Comparison of ENCODE assay signal across 1 cellular context in the genomic region with DNA sequence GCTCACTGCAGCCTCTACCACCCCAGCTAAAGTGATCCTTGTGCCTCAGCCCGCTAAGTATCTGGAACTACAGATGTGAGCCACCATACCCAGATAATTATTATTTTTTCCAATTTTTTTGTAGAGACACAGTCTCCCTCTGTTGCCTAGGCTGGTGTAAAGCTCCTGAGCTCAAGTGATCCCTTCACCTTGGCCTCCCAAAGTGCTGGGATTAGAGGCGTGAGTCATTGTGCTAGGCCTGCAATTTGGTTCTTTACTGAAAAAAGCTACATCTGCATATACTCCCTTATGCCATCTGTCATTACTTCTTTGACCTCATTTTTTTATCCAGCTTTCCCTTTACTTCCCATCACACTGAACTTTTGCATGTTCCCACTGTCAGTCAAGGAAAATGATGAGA.
TF ChIP-seq lines count a peak whose summit lies in the region.

No MANE protein-coding gene starts in this region.

TF ChIP-seq in GM23338, 12 proteins besides CTCF, POLR2A, EP300 and RAD21 (continued from another document):
- TF ChIP-seq, protein P1, sequence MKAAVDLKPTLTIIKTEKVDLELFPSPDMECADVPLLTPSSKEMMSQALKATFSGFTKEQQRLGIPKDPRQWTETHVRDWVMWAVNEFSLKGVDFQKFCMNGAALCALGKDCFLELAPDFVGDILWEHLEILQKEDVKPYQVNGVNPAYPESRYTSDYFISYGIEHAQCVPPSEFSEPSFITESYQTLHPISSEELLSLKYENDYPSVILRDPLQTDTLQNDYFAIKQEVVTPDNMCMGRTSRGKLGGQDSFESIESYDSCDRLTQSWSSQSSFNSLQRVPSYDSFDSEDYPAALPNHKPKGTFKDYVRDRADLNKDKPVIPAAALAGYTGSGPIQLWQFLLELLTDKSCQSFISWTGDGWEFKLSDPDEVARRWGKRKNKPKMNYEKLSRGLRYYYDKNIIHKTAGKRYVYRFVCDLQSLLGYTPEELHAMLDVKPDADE (IDR thresholded peaks at IDR 0.05): no peak
- TF ChIP-seq, protein P2, sequence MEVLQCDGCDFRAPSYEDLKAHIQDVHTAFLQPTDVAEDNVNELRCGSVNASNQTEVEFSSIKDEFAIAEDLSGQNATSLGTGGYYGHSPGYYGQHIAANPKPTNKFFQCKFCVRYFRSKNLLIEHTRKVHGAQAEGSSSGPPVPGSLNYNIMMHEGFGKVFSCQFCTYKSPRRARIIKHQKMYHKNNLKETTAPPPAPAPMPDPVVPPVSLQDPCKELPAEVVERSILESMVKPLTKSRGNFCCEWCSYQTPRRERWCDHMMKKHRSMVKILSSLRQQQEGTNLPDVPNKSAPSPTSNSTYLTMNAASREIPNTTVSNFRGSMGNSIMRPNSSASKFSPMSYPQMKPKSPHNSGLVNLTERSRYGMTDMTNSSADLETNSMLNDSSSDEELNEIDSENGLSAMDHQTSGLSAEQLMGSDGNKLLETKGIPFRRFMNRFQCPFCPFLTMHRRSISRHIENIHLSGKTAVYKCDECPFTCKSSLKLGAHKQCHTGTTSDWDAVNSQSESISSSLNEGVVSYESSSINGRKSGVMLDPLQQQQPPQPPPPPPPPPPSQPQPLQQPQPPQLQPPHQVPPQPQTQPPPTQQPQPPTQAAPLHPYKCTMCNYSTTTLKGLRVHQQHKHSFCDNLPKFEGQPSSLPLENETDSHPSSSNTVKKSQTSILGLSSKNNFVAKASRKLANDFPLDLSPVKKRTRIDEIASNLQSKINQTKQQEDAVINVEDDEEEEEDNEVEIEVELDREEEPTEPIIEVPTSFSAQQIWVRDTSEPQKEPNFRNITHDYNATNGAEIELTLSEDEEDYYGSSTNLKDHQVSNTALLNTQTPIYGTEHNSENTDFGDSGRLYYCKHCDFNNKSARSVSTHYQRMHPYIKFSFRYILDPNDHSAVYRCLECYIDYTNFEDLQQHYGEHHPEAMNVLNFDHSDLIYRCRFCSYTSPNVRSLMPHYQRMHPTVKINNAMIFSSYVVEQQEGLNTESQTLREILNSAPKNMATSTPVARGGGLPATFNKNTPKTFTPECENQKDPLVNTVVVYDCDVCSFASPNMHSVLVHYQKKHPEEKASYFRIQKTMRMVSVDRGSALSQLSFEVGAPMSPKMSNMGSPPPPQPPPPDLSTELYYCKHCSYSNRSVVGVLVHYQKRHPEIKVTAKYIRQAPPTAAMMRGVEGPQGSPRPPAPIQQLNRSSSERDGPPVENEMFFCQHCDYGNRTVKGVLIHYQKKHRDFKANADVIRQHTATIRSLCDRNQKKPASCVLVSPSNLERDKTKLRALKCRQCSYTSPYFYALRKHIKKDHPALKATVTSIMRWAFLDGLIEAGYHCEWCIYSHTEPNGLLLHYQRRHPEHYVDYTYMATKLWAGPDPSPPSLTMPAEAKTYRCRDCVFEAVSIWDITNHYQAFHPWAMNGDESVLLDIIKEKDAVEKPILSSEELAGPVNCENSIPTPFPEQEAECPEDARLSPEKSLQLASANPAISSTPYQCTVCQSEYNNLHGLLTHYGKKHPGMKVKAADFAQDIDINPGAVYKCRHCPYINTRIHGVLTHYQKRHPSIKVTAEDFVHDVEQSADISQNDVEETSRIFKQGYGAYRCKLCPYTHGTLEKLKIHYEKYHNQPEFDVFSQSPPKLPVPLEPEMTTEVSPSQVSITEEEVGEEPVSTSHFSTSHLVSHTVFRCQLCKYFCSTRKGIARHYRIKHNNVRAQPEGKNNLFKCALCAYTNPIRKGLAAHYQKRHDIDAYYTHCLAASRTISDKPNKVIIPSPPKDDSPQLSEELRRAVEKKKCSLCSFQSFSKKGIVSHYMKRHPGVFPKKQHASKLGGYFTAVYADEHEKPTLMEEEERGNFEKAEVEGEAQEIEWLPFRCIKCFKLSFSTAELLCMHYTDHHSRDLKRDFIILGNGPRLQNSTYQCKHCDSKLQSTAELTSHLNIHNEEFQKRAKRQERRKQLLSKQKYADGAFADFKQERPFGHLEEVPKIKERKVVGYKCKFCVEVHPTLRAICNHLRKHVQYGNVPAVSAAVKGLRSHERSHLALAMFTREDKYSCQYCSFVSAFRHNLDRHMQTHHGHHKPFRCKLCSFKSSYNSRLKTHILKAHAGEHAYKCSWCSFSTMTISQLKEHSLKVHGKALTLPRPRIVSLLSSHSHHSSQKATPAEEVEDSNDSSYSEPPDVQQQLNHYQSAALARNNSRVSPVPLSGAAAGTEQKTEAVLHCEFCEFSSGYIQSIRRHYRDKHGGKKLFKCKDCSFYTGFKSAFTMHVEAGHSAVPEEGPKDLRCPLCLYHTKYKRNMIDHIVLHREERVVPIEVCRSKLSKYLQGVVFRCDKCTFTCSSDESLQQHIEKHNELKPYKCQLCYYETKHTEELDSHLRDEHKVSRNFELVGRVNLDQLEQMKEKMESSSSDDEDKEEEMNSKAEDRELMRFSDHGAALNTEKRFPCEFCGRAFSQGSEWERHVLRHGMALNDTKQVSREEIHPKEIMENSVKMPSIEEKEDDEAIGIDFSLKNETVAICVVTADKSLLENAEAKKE (CRISPR knock-in tag; IDR thresholded peaks at IDR 0.05): no peak
